8 cellular contexts compared by ENCODE assay signal in the genomic region with DNA sequence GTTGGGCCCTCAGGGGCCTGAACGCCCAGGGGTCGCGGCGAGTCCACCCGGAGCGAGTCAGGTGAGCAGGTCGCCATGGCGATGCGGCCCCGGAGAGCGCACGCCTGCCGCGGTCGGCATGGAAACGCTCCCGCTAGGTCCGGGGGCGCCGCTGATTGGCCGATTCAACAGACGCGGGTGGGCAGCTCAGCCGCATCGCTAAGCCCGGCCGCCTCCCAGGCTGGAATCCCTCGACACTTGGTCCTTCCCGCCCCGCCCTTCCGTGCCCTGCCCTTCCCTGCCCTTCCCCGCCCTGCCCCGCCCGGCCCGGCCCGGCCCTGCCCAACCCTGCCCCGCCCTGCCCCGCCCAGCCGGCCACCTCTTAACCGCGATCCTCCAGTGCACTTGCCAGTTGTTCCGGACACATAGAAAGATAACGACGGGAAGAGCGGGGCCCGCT. TPM values are rescaled to one million over a fixed set of nuclear protein-coding genes. Genes with fewer than 3 reads are reported as not detected.
DNase-seq lines count a peak whose midpoint lies in the region; ATAC-seq and TF ChIP-seq lines count a peak whose summit lies in the region.

Gene CCNA1 (plus strand): TSS at position 390 of the 439 bp plus-strand sequence. CDS start 562 bp downstream, outside the sequence.

- H3K4me3 ChIP-seq in HEK293 (ENCODE audit: low read depth, low read length) (peak within 1 kb of the TSS; percentile 62), Panc1 (ENCODE audit: low read depth in 2 of 2, low read length in 2 of 2) (peak within 1 kb of the TSS in 1 of 2 experiments; percentile 16; a peak in 2 of 4 replicates), lower lobe of right lung (peak within 1 kb of the TSS; percentile 55), tibial artery (peak within 1 kb of the TSS; percentile 47 to 58)

- BruUV-seq in Panc1 (replicated peaks; lab: Mats Ljungman, UMichigan) = no TSS peak

- H3K36me3 Mint-ChIP-seq in chondrocyte (ENCODE audit: low read depth) = no peaks in the 10 kb centered on the region

- CTCF ChIA-PET in HEK293 (lab: Yijun Ruan, JAX) (interaction anchor here (0.9 kb wide), 1 partner anchor 11 kb away, joined by 3 read pairs; no protein-coding TSS in a partner anchor), Panc1 (lab: Charles Lee) (interaction anchor here (0.9 kb wide), 1 partner anchor 22 kb away, joined by 17 read pairs; no protein-coding TSS in a partner anchor)

- in situ Hi-C loops in Panc1 (cut with HindIII; ENCODE audit: low pct_unique_long_range_greater_than_20kb, low sequenced_read_pairs) = no loop called here

- POLR2A ChIA-PET in HEK293 (lab: Yijun Ruan, JAX) = no interaction called here
- POLR2A ChIA-PET in Panc1 (lab: Charles Lee) = interaction anchor here (0.6 kb wide), 1 partner anchor 24 kb away, joined by 3 read pairs; no protein-coding TSS in a partner anchor

- DNase-seq in D341Med (ENCODE audit: low spot score) (peak; percentile 79), Panc1 (ENCODE audit: low read depth, low spot score) (no peak), chondrocyte (ENCODE audit: low spot score) (no peak), lower lobe of right lung (peak; percentile 58), tibial artery (no peak), AG20443 (ENCODE audit: low spot score) (no peak)

- 0 out of 2 replicates have a peak, but pooled peaks have one; percentile 42 for ATAC-seq in Panc1
- ATAC-seq in lower lobe of right lung = peak; percentile 67 to 70
- no peak for ATAC-seq in HG02938 (IDR thresholded peaks at IDR 0.05; ENCODE audit: unreplicated experiment)

- H3K27ac Mint-ChIP-seq in chondrocyte (ENCODE audit: unreplicated experiment) = no peak within 1 kb of the TSS

- peaks cover 59% of the 10 kb centered on the region for H3K27me3 Mint-ChIP-seq in chondrocyte (ENCODE audit: low read depth)

- intact Hi-C loops in Panc1 (cut with micrococcal nuclease; ENCODE audit: unreplicated experiment) = no loop called here
- intact Hi-C loops in lower lobe of right lung (cut with DNase I) = no loop called here
- intact Hi-C loops in tibial artery (cut with DNase I; ENCODE audit: low total_unique reads) = no loop called here

- H3K4me1 Mint-ChIP-seq in chondrocyte (ENCODE audit: low read depth) = peaks cover 15% of the 10 kb centered on the region

- no peak for TF ChIP-seq CTCF in HEK293 (tag by site-specific recombination; IDR thresholded peaks at IDR 0.05)
- no peak for TF ChIP-seq CTCF in Panc1 (IDR thresholded peaks at IDR 0.05)
- no peak for TF ChIP-seq CTCF in chondrocyte (IDR thresholded peaks at IDR 0.05)
- TF ChIP-seq CTCF in lower lobe of right lung (IDR thresholded peaks at IDR 0.05) = no peak
- no peak for TF ChIP-seq CTCF in tibial artery (IDR thresholded peaks at IDR 0.05)

- H3K27me3 ChIP-seq in Panc1 (ENCODE audit: control insufficient read depth, insufficient read depth, low read length) = no peaks in the 10 kb centered on the region
- H3K27me3 ChIP-seq in lower lobe of right lung (ENCODE audit: low read depth) = peaks cover 39% of the 10 kb centered on the region
- H3K27me3 ChIP-seq in tibial artery = no peaks in the 10 kb centered on the region

- H3K9me3 ChIP-seq in HEK293 (ENCODE audit: control insufficient read depth, insufficient read depth, low read depth, low read length) (no peaks in the 10 kb centered on the region), Panc1 (ENCODE audit: control insufficient read depth, insufficient read depth, low read depth, low read length) (no peaks in the 10 kb centered on the region), lower lobe of right lung (no peaks in the 10 kb centered on the region), tibial artery (no peaks in the 10 kb centered on the region)

- peaks cover 2% of the 10 kb centered on the region for H3K9me3 Mint-ChIP-seq in chondrocyte (ENCODE audit: low read depth)

- H3K4me1 ChIP-seq in HEK293 (ENCODE audit: control insufficient read depth, insufficient read depth, low read length) (no peaks in the 10 kb centered on the region; the same call in 1 of the 2 replicates), Panc1 (ENCODE audit: control insufficient read depth, insufficient read depth, low read length) (no peaks in the 10 kb centered on the region), lower lobe of right lung (peaks cover 28% of the 10 kb centered on the region), tibial artery (peaks cover 0 to 30% (median 23%) of the 10 kb centered on the region in 4 donors)

- no peaks in the 10 kb centered on the region for H3K36me3 ChIP-seq in HEK293 (ENCODE audit: control insufficient read depth in 2 of 2, insufficient read depth in 1 of 2, low read length in 2 of 2)
- H3K36me3 ChIP-seq in Panc1 (ENCODE audit: control insufficient read depth, insufficient read depth, low read length) = no peaks in the 10 kb centered on the region
- no peaks in the 10 kb centered on the region for H3K36me3 ChIP-seq in lower lobe of right lung
- H3K36me3 ChIP-seq in tibial artery = no peaks in the 10 kb centered on the region

- H3K4me3 Mint-ChIP-seq in chondrocyte (ENCODE audit: unreplicated experiment) = peak within 1 kb of the TSS; percentile 63

- H3K27ac ChIP-seq in HEK293 (ENCODE audit: extremely low read depth, low read depth, low read length) (peak within 1 kb of the TSS; percentile 9; the same call in 1 of the 2 replicates), Panc1 (ENCODE audit: low read length) (no peak within 1 kb of the TSS), lower lobe of right lung (no peak within 1 kb of the TSS), tibial artery (no peak within 1 kb of the TSS)

TF ChIP-seq in HEK293, 187 proteins besides CTCF, POLR2A, EP300 and RAD21 (continues in another document):
- TF ChIP-seq KLF8 (tag by site-specific recombination; IDR thresholded peaks at IDR 0.05) = peak; percentile 77
- no peak; the same call in 1 of the 2 replicates for TF ChIP-seq YY1 (tag by site-specific recombination; IDR thresholded peaks at IDR 0.05)
- peak; percentile 93 for TF ChIP-seq MYNN (tag by site-specific recombination; IDR thresholded peaks at IDR 0.05; ENCODE audit: borderline replicate concordance)
- TF ChIP-seq, protein P1, sequence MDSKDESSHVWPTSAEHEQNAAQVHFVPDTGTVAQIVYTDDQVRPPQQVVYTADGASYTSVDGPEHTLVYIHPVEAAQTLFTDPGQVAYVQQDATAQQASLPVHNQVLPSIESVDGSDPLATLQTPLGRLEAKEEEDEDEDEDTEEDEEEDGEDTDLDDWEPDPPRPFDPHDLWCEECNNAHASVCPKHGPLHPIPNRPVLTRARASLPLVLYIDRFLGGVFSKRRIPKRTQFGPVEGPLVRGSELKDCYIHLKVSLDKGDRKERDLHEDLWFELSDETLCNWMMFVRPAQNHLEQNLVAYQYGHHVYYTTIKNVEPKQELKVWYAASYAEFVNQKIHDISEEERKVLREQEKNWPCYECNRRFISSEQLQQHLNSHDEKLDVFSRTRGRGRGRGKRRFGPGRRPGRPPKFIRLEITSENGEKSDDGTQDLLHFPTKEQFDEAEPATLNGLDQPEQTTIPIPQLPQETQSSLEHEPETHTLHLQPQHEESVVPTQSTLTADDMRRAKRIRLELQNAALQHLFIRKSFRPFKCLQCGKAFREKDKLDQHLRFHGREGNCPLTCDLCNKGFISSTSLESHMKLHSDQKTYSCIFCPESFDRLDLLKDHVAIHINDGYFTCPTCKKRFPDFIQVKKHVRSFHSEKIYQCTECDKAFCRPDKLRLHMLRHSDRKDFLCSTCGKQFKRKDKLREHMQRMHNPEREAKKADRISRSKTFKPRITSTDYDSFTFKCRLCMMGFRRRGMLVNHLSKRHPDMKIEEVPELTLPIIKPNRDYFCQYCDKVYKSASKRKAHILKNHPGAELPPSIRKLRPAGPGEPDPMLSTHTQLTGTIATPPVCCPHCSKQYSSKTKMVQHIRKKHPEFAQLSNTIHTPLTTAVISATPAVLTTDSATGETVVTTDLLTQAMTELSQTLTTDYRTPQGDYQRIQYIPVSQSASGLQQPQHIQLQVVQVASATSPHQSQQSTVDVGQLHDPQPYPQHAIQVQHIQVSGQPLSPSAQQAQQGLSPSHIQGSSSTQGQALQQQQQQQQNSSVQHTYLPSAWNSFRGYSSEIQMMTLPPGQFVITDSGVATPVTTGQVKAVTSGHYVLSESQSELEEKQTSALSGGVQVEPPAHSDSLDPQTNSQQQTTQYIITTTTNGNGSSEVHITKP (tag by site-specific recombination; IDR thresholded peaks at IDR 0.05) = peak; percentile 91
- TF ChIP-seq ZBTB26 (tag by site-specific recombination; optimal IDR thresholded peaks at IDR 0.05) = peak; percentile 73
- TF ChIP-seq SP3 (tag by site-specific recombination; IDR thresholded peaks at IDR 0.05) = peak; percentile 69
- peak; percentile 31; the same call in 1 of the 2 replicates for TF ChIP-seq ZBTB20 (tag by site-specific recombination; IDR thresholded peaks at IDR 0.05)
- TF ChIP-seq GLIS2 (tag by site-specific recombination; IDR thresholded peaks at IDR 0.05) = peak; percentile 96; the same call in 1 of the 2 replicates
- no peak for TF ChIP-seq ZNF701 (tag by site-specific recombination; IDR thresholded peaks at IDR 0.05)
- peak; percentile 90 for TF ChIP-seq GLIS1 (tag by site-specific recombination; IDR thresholded peaks at IDR 0.05)

RNA-seq across cellular contexts. Expression of gene CCNA1, which starts in this region (rescaled TPM):
- total RNA-seq in Panc1 (2021; ENCODE audit: unreplicated experiment) (not detected), chondrocyte (0.27 to 0.38 TPM in 2 of 3 replicates, not detected in the other), lower lobe of right lung (1.5 TPM)
- polyA plus RNA-seq in Panc1 (2012; ENCODE audit: insufficient read length) = not detected

Comparison
In these comparisons a context has a peak if more than half of its experiments do, and no peak if none do; other contexts are left out.
1. Peak in ATAC-seq in Panc1; RNA of the gene not detected or under 1 TPM.
2. DNase-seq: peak in D341Med (single experiment) and lower lobe of right lung (single experiment); none in Panc1 (single experiment), chondrocyte (single experiment), tibial artery (0 of 2) and AG20443 (single experiment).